ENCODE assay signal across 8 cellular contexts in the genomic region with DNA sequence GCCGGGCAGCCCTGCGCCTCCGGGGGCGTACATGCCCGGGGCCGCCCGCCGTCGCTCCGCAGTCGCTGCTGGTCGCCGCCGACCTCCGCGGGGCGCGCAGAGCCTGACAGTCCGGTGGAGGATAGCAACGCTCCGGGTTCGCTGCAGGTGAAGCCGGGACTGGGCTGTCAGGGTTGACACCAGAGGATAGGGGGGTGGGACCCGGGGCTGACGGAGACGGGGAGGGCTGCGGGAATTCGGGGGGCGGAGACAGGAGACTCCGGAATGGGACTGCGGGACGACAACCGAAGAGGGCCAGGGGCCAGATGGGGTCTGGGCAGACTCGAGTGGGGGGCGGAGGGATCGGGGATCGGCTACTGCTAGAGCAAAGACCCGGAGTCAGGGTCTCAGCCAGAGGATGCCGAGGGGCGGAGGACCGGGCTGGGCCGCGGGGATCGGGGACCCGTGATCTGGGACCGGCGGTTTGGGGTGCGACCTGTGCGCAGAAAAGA. TPM values are rescaled to one million over a fixed set of nuclear protein-coding genes. Genes with fewer than 3 reads are reported as not detected.
DNase-seq lines count a peak whose midpoint lies in the region; ATAC-seq and TF ChIP-seq lines count a peak whose summit lies in the region.

No MANE protein-coding gene starts in this region.

- no CpG with 5 or more reads among the region's 49 CpGs for WGBS in H9 (ENCODE audit: extremely low coverage, insufficient read length, low lambda C conversion rate)
- WGBS in heart left ventricle, 4 donors, result 0 to 3% (median 1%) methylated on average over 24 to 49 of the region's 49 CpGs
- 0 to 1% (median 1%) methylated on average over 41 to 49 of the region's 49 CpGs for WGBS in psoas muscle, 3 donors

- no peak overlapping the region for H3K14ac ChIP-seq in H9 (ENCODE audit: insufficient read depth, low read length)

- H3K79me2 ChIP-seq in H9 (ENCODE audit: insufficient read depth, low read length), result no peaks in the 10 kb centered on the region; the same call in 1 of the 2 replicates

- H3K36me3 ChIP-seq in heart left ventricle (peaks cover 0 to 63% (median 57%) of the 10 kb centered on the region in 9 donors), psoas muscle (ENCODE audit: insufficient read depth in 1 of 2, low read depth in 1 of 2) (peaks cover 8 to 50% of the 10 kb centered on the region in 2 donors)

- peaks cover 17 to 39% (median 27%) of the 10 kb centered on the region in 3 experiments; a peak in 6 of 7 replicates for H3K36me3 Mint-ChIP-seq in H9 (ENCODE audit: insufficient read depth in 1 of 3, low read depth in 3 of 3)
- H3K36me3 Mint-ChIP-seq in activated naive CD8-positive, alpha-beta T cell, result peaks cover 11% of the 10 kb centered on the region

- peaks cover 5% of the 10 kb centered on the region for H3K23me2 ChIP-seq in H9 (ENCODE audit: insufficient read length, low read depth, low read length, poor library complexity, severe bottlenecking)

- no peak overlapping the region for H3T11ph ChIP-seq in H9 (ENCODE audit: low read length)

- no peak overlapping the region for H2BK12ac ChIP-seq in H9 (ENCODE audit: insufficient read length, low read depth, low read length)

- H3K27ac Mint-ChIP-seq in H9, result no peak overlapping the region
- H3K27ac Mint-ChIP-seq in activated naive CD8-positive, alpha-beta T cell, result no peak overlapping the region

- TF ChIP-seq CTCF in H9 (conservative IDR thresholded peaks at IDR 0.05), result no peak
- TF ChIP-seq CTCF in heart left ventricle (IDR thresholded peaks at IDR 0.05), result no peak
- no peak for TF ChIP-seq CTCF in psoas muscle (IDR thresholded peaks at IDR 0.05)

- peak overlapping the region; percentile 58 for H3K9ac ChIP-seq in H9 (ENCODE audit: extremely low read depth, insufficient read length, low read length)

- no peak overlapping the region for H2AFZ ChIP-seq in H9 (ENCODE audit: low read length)

- H3K4me1 ChIP-seq in H9 (ENCODE audit: insufficient read depth, low read length) (no peaks in the 10 kb centered on the region), heart left ventricle (peaks cover 20 to 62% (median 55%) of the 10 kb centered on the region in 12 donors), psoas muscle (peaks cover 47% of the 10 kb centered on the region)

- ATAC-seq in heart left ventricle, result peak; percentile 5 to 44 (median 37)
- ATAC-seq in psoas muscle, result peak; percentile 12 to 38 (median 26)
- no peak for ATAC-seq in GM18858 (IDR thresholded peaks at IDR 0.05; ENCODE audit: unreplicated experiment)

- H3K79me1 ChIP-seq in H9 (ENCODE audit: insufficient read depth, low read depth, low read length, poor library complexity, severe bottlenecking), result peaks cover 5% of the 10 kb centered on the region

- peak overlapping the region; percentile 97 to 99 for H3K4me3 Mint-ChIP-seq in H9
- peak overlapping the region; percentile 97 for H3K4me3 Mint-ChIP-seq in activated naive CD8-positive, alpha-beta T cell

- H3K4me1 Mint-ChIP-seq in H9, result peaks cover 25% of the 10 kb centered on the region in 2 experiments
- H3K4me1 Mint-ChIP-seq in activated naive CD8-positive, alpha-beta T cell (ENCODE audit: low read depth), result peaks cover 56% of the 10 kb centered on the region

- peak overlapping the region; percentile 74 for H3K4me2 ChIP-seq in H9 (ENCODE audit: insufficient read depth, insufficient read length, low read length)

- no peak overlapping the region for H2BK20ac ChIP-seq in H9 (ENCODE audit: low read depth, low read length, poor library complexity, severe bottlenecking)

- H3K4ac ChIP-seq in H9 (ENCODE audit: low read depth, low read length), result no peak overlapping the region

- H3K27me3 ChIP-seq in H9 (ENCODE audit: insufficient read depth, low read length) (no peaks in the 10 kb centered on the region), heart left ventricle (no peaks in the 10 kb centered on the region), psoas muscle (ENCODE audit: insufficient read depth in 3 of 3, low read length in 2 of 3) (no peaks in the 10 kb centered on the region)

- H3K56ac ChIP-seq in H9 (ENCODE audit: insufficient read length, low read depth, low read length), result no peak overlapping the region

- in situ Hi-C loops in G401 (cut with HindIII; ENCODE audit: low sequenced_read_pairs), result no loop called here

- no peak overlapping the region for H2BK15ac ChIP-seq in H9 (ENCODE audit: low read depth, low read length)

- H3K9me3 ChIP-seq in H9 (ENCODE audit: control insufficient read depth, low read depth, low read length), result no peaks in the 10 kb centered on the region
- H3K9me3 ChIP-seq in heart left ventricle, result no peaks in the 10 kb centered on the region
- no peaks in the 10 kb centered on the region for H3K9me3 ChIP-seq in psoas muscle

- H4K8ac ChIP-seq in H9 (replicated peaks; ENCODE audit: insufficient read length, low read depth, low read length), result no peak overlapping the region

- no peak overlapping the region for H2BK120ac ChIP-seq in H9 (ENCODE audit: low read depth, low read length, poor library complexity, severe bottlenecking)

- peak; percentile 60 for DNase-seq in G401 (ENCODE audit: low spot score)
- no peak for DNase-seq in H9
- peak; percentile 56 for DNase-seq in NCI-H2171 (lab: John Stamatoyannopoulos, UW)
- DNase-seq in heart left ventricle, result peak; percentile 70 to 79 (median 75)
- no peak for DNase-seq in psoas muscle
- DNase-seq in NCI-H446 (lab: John Stamatoyannopoulos, UW), result no peak

- no peak overlapping the region for H2AK5ac ChIP-seq in H9 (ENCODE audit: insufficient read length, low read length)

- H3K18ac ChIP-seq in H9 (ENCODE audit: insufficient read length, low read depth, low read length), result no peak overlapping the region

- no peak for TF ChIP-seq POLR2A in heart left ventricle (IDR thresholded peaks at IDR 0.05)

- H4K20me1 ChIP-seq in H9 (ENCODE audit: control insufficient read depth, insufficient read depth, insufficient read length), result no peaks in the 10 kb centered on the region

- no peak overlapping the region for H2BK5ac ChIP-seq in H9 (ENCODE audit: insufficient read length, low read length)

- no peak overlapping the region for H3K23ac ChIP-seq in H9 (ENCODE audit: insufficient read length, low read depth, low read length)

- no peak overlapping the region for H4K91ac ChIP-seq in H9 (ENCODE audit: insufficient read length, low read depth, low read length)

- intact Hi-C loops in heart left ventricle (cut with DNase I), result loop anchor here in 7 of 10 donors (2.0 to 10.0 kb wide), 8 partner anchors 37 to 131 kb away; a partner anchor contains a TSS
- intact Hi-C loops in psoas muscle (cut with DNase I), result loop anchor here (5.0 to 10.0 kb wide), 5 partner anchors 37 to 271 kb away; a partner anchor contains a TSS

- H3K27ac ChIP-seq in H9 (ENCODE audit: insufficient read length, low read depth, low read length), result no peak overlapping the region
- peak overlapping the region; percentile 86 to 98 (median 95) for H3K27ac ChIP-seq in heart left ventricle
- peak overlapping the region; percentile 97 for H3K27ac ChIP-seq in psoas muscle

- no peaks in the 10 kb centered on the region for H3K9me3 Mint-ChIP-seq in H9
- H3K9me3 Mint-ChIP-seq in activated naive CD8-positive, alpha-beta T cell (ENCODE audit: low read depth), result no peaks in the 10 kb centered on the region

- no peak overlapping the region for H4K5ac ChIP-seq in H9 (ENCODE audit: insufficient read length, low read depth, low read length)

- peak overlapping the region; percentile 72 to 100 (median 90) for H3K4me3 ChIP-seq in heart left ventricle
- peak overlapping the region; percentile 88 for H3K4me3 ChIP-seq in psoas muscle

- no peaks in the 10 kb centered on the region for H3K27me3 Mint-ChIP-seq in H9 (ENCODE audit: low read depth)
- H3K27me3 Mint-ChIP-seq in activated naive CD8-positive, alpha-beta T cell, result no peaks in the 10 kb centered on the region

RNA-seq across cellular contexts. Expression of a gene that starts 0.4 kb away (rescaled TPM):
- 6.9 and 8.1 TPM in 2 replicates for total RNA-seq in G401 (2014; rRNA removed; shearing (Covaris generic))
- total RNA-seq in H9 (2021) (30.1 and 33.9 TPM in 2 replicates), heart left ventricle (100 to 1,000 TPM in 5 of 9 donors, 10 to 100 TPM in 4; 71.8 to 134 (median 103) TPM), psoas muscle (10 to 100 TPM; 23.1 to 33.0 (median 28.3) TPM)
- polyA plus RNA-seq in heart left ventricle (100 to 1,000 TPM in 1 of 2 donors, 10 to 100 TPM in 1; 18.6 to 124 TPM), psoas muscle (10 to 100 TPM; 18.1 to 39.9 (median 21.2) TPM)

RNA-seq across cellular contexts. Expression of a gene that starts 0.6 kb away (rescaled TPM):
- 120 and 126 TPM in 2 replicates for total RNA-seq in G401 (2014; rRNA removed; shearing (Covaris generic))
- total RNA-seq in H9 (2021) (67.6 and 71.9 TPM in 2 replicates), heart left ventricle (100 to 1,000 TPM in 2 of 9 donors, 10 to 100 TPM in 7; 57.7 to 109 (median 68.7) TPM), psoas muscle (10 to 100 TPM; 44.0 to 61.0 (median 56.5) TPM)
- polyA plus RNA-seq in heart left ventricle (10 to 100 TPM; 20.5 to 94.0 TPM), psoas muscle (10 to 100 TPM; 36.8 to 91.6 (median 80.5) TPM)

RNA-seq across cellular contexts. Expression of a gene that starts 40.0 kb away (rescaled TPM):
- 79.0 and 89.2 TPM in 2 replicates for total RNA-seq in G401 (2014; rRNA removed; shearing (Covaris generic))
- total RNA-seq in H9 (2021) (215 and 218 TPM in 2 replicates), heart left ventricle (10 to 100 TPM; 54.6 to 85.5 (median 66.6) TPM), psoas muscle (10 to 100 TPM; 61.1 to 83.1 (median 77.6) TPM)
- polyA plus RNA-seq in heart left ventricle (10 to 100 TPM; 38.8 to 71.2 TPM), psoas muscle (10 to 100 TPM; 47.6 to 73.7 (median 69.5) TPM)

RNA-seq across cellular contexts. Expression of a gene that starts 56.8 kb away (rescaled TPM):
- total RNA-seq in G401 (2014; rRNA removed; shearing (Covaris generic)), result 117 and 144 TPM in 2 replicates
- total RNA-seq in H9 (2021) (212 and 220 TPM in 2 replicates), heart left ventricle (100 to 1,000 TPM; 148 to 526 (median 188) TPM), psoas muscle (100 to 1,000 TPM; 162 to 290 (median 231) TPM)
- polyA plus RNA-seq in heart left ventricle (100 to 1,000 TPM in 1 of 2 donors, 10 to 100 TPM in 1; 58.3 to 520 TPM), psoas muscle (100 to 1,000 TPM; 111 to 472 (median 125) TPM)

RNA-seq across cellular contexts. Expression of a gene that starts 59.7 kb away (rescaled TPM):
- total RNA-seq in G401 (2014; rRNA removed; shearing (Covaris generic)), result 26.8 and 32.3 TPM in 2 replicates
- 16.1 and 16.3 TPM in 2 replicates for total RNA-seq in H9 (2021)
- 1 to 10 TPM in 7 of 9 donors, under 1 TPM in 2; 0.65 to 3.8 (median 1.5) TPM for total RNA-seq in heart left ventricle
- polyA plus RNA-seq in heart left ventricle, result under 1 TPM; 0.80 to 0.83 TPM
- 1 to 10 TPM in 2 of 4 donors, under 1 TPM in 2; 0.42 to 1.2 (median 0.92) TPM for total RNA-seq in psoas muscle
- under 1 TPM; 0.31 to 0.60 (median 0.38) TPM for polyA plus RNA-seq in psoas muscle

Comparison
In these comparisons a context has a peak if more than half of its experiments do, and no peak if none do; other contexts are left out.
1. DNase-seq: peak in G401 (single experiment), NCI-H2171 (single experiment) and heart left ventricle (5 of 5); none in H9 (single experiment), psoas muscle (0 of 2) and NCI-H446 (0 of 2).